Comparison of ENCODE assay signal across 1 cellular context in genomic region chr20:50929299-50930138, GRCh38.
TF ChIP-seq lines count a peak whose summit lies in the region.

No MANE protein-coding gene starts in this region.

TF ChIP-seq in K562, 482 proteins besides CTCF, POLR2A, EP300 and RAD21 (continues in another document):
- TF ChIP-seq CTCFL (IDR thresholded peaks at IDR 0.05; ENCODE audit: borderline replicate concordance, insufficient read depth, low read depth, low read length, poor library complexity, severe bottlenecking) (peak; percentile 93), ZBTB2 (IDR thresholded peaks at IDR 0.05) (no peak), ZBTB1 (CRISPR knock-in tag; IDR thresholded peaks at IDR 0.05; ENCODE audit: borderline replicate concordance, low read depth) (no peak), ELK3 (CRISPR knock-in tag; IDR thresholded peaks at IDR 0.05) (no peak), HMGN3 (IDR thresholded peaks at IDR 0.05; ENCODE audit: borderline replicate concordance, extremely low read depth, insufficient read length, low read depth, low read length) (no peak), TOE1 (IDR thresholded peaks at IDR 0.05; ENCODE audit: borderline replicate concordance) (peak; percentile 50; the same call in 1 of the 2 replicates), TOE1 (CRISPR knock-in tag; IDR thresholded peaks at IDR 0.05; ENCODE audit: borderline replicate concordance, low read depth) (no peak), KLF16 (IDR thresholded peaks at IDR 0.05) (peak; percentile 87), ZFP30 (CRISPR knock-in tag; IDR thresholded peaks at IDR 0.05; ENCODE audit: borderline replicate concordance) (no peak), CHD7 (IDR thresholded peaks at IDR 0.05; ENCODE audit: low read depth, low read length) (no peak), NR3C1 (CRISPR knock-in tag; IDR thresholded peaks at IDR 0.05) (no peak), SMC3 (conservative IDR thresholded peaks at IDR 0.05; ENCODE audit: insufficient read depth, low read depth, low read length) (peak; percentile 85), SMARCA4 (IDR thresholded peaks at IDR 0.05) (no peak; the same call in 1 of the 2 replicates), TEAD2 (tag; IDR thresholded peaks at IDR 0.05) (no peak), ZNF408 (CRISPR knock-in tag; IDR thresholded peaks at IDR 0.05; ENCODE audit: low read depth) (no peak), UBTF (IDR thresholded peaks at IDR 0.05; ENCODE audit: borderline replicate concordance in 1 of 2, low read depth in 2 of 2, low read length in 2 of 2) (peak in 1 of 2 experiments; percentile 59; a peak in 1 of 4 replicates), SIN3B (IDR thresholded peaks at IDR 0.05; ENCODE audit: low read depth) (no peak), XRCC5 (IDR thresholded peaks at IDR 0.05; ENCODE audit: low read depth, low read length) (peak; percentile 99), DACH1 (IDR thresholded peaks at IDR 0.05; ENCODE audit: partially characterized antibody) (peak; percentile 28), HDAC3 (IDR thresholded peaks at IDR 0.05; ENCODE audit: borderline replicate concordance, partially characterized antibody) (peak; percentile 77), FOS (IDR thresholded peaks at IDR 0.05; ENCODE audit: extremely low read depth, insufficient read length) (no peak), SMARCA5 (IDR thresholded peaks at IDR 0.05) (no peak), CCAR2 (IDR thresholded peaks at IDR 0.05; ENCODE audit: low read depth, low read length) (0 out of 2 replicates have a peak, but pooled peaks have one; percentile 76), RHOXF2B (CRISPR knock-in tag; conservative IDR thresholded peaks at IDR 0.05) (no peak), KLF13 (tag; IDR thresholded peaks at IDR 0.05; ENCODE audit: borderline replicate concordance, low read depth) (peak; percentile 27; the same call in 1 of the 2 replicates), SOX6 (IDR thresholded peaks at IDR 0.05) (peak; percentile 70), ZNF384 (IDR thresholded peaks at IDR 0.05; ENCODE audit: low read depth, low read length) (0 out of 2 replicates have a peak, but pooled peaks have one; percentile 39), ZBTB26 (CRISPR knock-in tag; IDR thresholded peaks at IDR 0.05) (0 out of 2 replicates have a peak, but pooled peaks have one; percentile 11), FIP1L1 (IDR thresholded peaks at IDR 0.05; ENCODE audit: low read depth, low read length, poor library complexity, severe bottlenecking) (no peak), BCLAF1 (IDR thresholded peaks at IDR 0.05; ENCODE audit: borderline replicate concordance in 1 of 2, control insufficient read depth in 1 of 2, low read depth in 2 of 2, low read length in 1 of 2) (peak in 1 of 2 experiments; percentile 70; a peak in 1 of 4 replicates), ZNF699 (CRISPR knock-in tag; IDR thresholded peaks at IDR 0.05; ENCODE audit: insufficient replicate concordance) (no peak)
